21 cellular contexts compared by ENCODE assay signal in genomic region chr7:35878356-35878755, GRCh38.
DNase-seq lines count a peak whose midpoint lies in the region; ATAC-seq and TF ChIP-seq lines count a peak whose summit lies in the region.
"Had no signal": no experiment of that assay in that cellular context is flagged by ENCODE, and none has a peak within 500 bp of the region (broad histone marks: within the 10 kb centered on the region; RNA-seq: fewer than 3 reads in every experiment).

No MANE protein-coding gene starts in this region.

- ATAC-seq in stimulated activated effector memory CD8-positive, alpha-beta T cell treated with anti-CD3 and anti-CD28 coated beads, Interleukin-12 subunit alpha, Interleukin-12 subunit beta, amount 100 ng/mL, for 72 hours = no peak
- ATAC-seq in gastrocnemius medialis = no peak
- ATAC-seq: left lung, PC-3, right cardiac atrium had no signal

- H2AFZ ChIP-seq in SK-N-SH (ENCODE audit: low read depth) = no peak overlapping the region

- H3K9me2 ChIP-seq in SK-N-SH = no peaks in the 10 kb centered on the region

- H3K4me3 ChIP-seq in SK-N-SH (ENCODE audit: low read depth in 2 of 2, low read length in 1 of 2) (no peak overlapping the region), foreskin fibroblast (ENCODE audit: low read depth in 1 of 2, low read length in 2 of 2) (no peak overlapping the region), gastrocnemius medialis (no peak overlapping the region)
- H3K4me3 ChIP-seq: left lung had no signal

- H3K27ac ChIP-seq in SK-N-SH (ENCODE audit: low read depth in 2 of 2, low read length in 1 of 2) (no peak overlapping the region), gastrocnemius medialis (no peak overlapping the region)
- H3K27ac ChIP-seq: epithelial cell of prostate, left lung had no signal

- TF ChIP-seq CTCF in SK-N-SH (IDR thresholded peaks at IDR 0.05) (no peak), foreskin fibroblast (IDR thresholded peaks at IDR 0.05; ENCODE audit: low read depth, low read length) (no peak), gastrocnemius medialis (IDR thresholded peaks at IDR 0.05 in 4 of 5, conservative IDR thresholded peaks at IDR 0.05 in 1 of 5) (no peak)

- in situ Hi-C loops in gastrocnemius medialis (cut with MboI; ENCODE audit: low sequenced_read_pairs in 4 of 4) = no loop called here

- peaks cover 28% of the 10 kb centered on the region for H3F3A ChIP-seq in SK-N-SH (replicated peaks; ENCODE audit: insufficient read depth)

- DNase-seq in EL (peak; percentile 59), SK-N-SH (no peak), foreskin fibroblast (peak; percentile 7 to 30), gastrocnemius medialis (no peak), pons (ENCODE audit: low spot score) (no peak), GOT3 (lab: John Stamatoyannopoulos, UW) (no peak)
- no peak for DNase-seq in stimulated activated effector memory CD8-positive, alpha-beta T cell treated with anti-CD3 and anti-CD28 coated beads, Interleukin-12 subunit alpha, Interleukin-12 subunit beta, amount 100 ng/mL, for 72 hours (ENCODE audit: low spot score in 2 of 2)
- DNase-seq: activated CD4-positive, alpha-beta T cell treated with anti-CD3 and anti-CD28 coated beads for 1 hour; GF-D8; glutamatergic neuron; left lung; MM.1S; NCI-H774; occipital lobe; PC-3; right cardiac atrium; T1000 had no signal

- TF ChIP-seq POLR2A in gastrocnemius medialis (IDR thresholded peaks at IDR 0.05) = no peak

- H3K9me3 Mint-ChIP-seq in stimulated activated effector memory CD8-positive, alpha-beta T cell treated with anti-CD3 and anti-CD28 coated beads, Interleukin-12 subunit alpha, Interleukin-12 subunit beta, amount 100 ng/mL, for 72 hours = no peaks in the 10 kb centered on the region
- H3K9me3 Mint-ChIP-seq: activated T-helper 1 cell treated with anti-CD3 and anti-CD28 coated beads, Interleukin-12 subunit alpha, Interleukin-12 subunit beta, Interleukin-2, Interleukin-4 antibody, amounts not matched to agents 30 ng/mL and 10 ng/mL and 1 ng/mL, durations not matched to agents 14 hours and 24 hours and 36 hours; IgD-negative memory B cell had no signal

- POLR2A ChIA-PET in SK-N-SH (lab: Yijun Ruan, JAX) = no interaction called here

- H4K20me1 ChIP-seq in SK-N-SH (ENCODE audit: insufficient read depth) = 0 out of 2 replicates have a peak, but pooled peaks cover 4% of the 10 kb centered on the region

- H3K36me3 Mint-ChIP-seq in stimulated activated effector memory CD8-positive, alpha-beta T cell treated with anti-CD3 and anti-CD28 coated beads, Interleukin-12 subunit alpha, Interleukin-12 subunit beta, amount 100 ng/mL, for 72 hours = peaks cover 93% of the 10 kb centered on the region

- 92% methylated on average over 1 of the region's 1 CpG for WGBS in SK-N-SH (ENCODE audit: low lambda C conversion rate)

- TF ChIP-seq EP300 in SK-N-SH (IDR thresholded peaks at IDR 0.05; ENCODE audit: borderline replicate concordance in 1 of 2, low read depth in 1 of 2, low read length in 1 of 2) = no peak

- peaks cover 40% of the 10 kb centered on the region for H3K79me2 ChIP-seq in SK-N-SH (ENCODE audit: insufficient read depth)

- H3K9me3 ChIP-seq in SK-N-SH (no peaks in the 10 kb centered on the region), gastrocnemius medialis (no peaks in the 10 kb centered on the region)
- H3K9me3 ChIP-seq: left lung had no signal

- H3K4me1 Mint-ChIP-seq in stimulated activated effector memory CD8-positive, alpha-beta T cell treated with anti-CD3 and anti-CD28 coated beads, Interleukin-12 subunit alpha, Interleukin-12 subunit beta, amount 100 ng/mL, for 72 hours = peaks cover 11% of the 10 kb centered on the region

- no peak overlapping the region for H3K4me3 Mint-ChIP-seq in stimulated activated effector memory CD8-positive, alpha-beta T cell treated with anti-CD3 and anti-CD28 coated beads, Interleukin-12 subunit alpha, Interleukin-12 subunit beta, amount 100 ng/mL, for 72 hours
- H3K4me3 Mint-ChIP-seq: activated T-helper 1 cell treated with anti-CD3 and anti-CD28 coated beads, Interleukin-12 subunit alpha, Interleukin-12 subunit beta, Interleukin-2, Interleukin-4 antibody, amounts not matched to agents 30 ng/mL and 10 ng/mL and 1 ng/mL, durations not matched to agents 14 hours and 24 hours and 36 hours; B cell; IgD-negative memory B cell had no signal

- intact Hi-C loops in gastrocnemius medialis (cut with DNase I; ENCODE audit: low total_unique reads) = no loop called here

- H3K27me3 ChIP-seq in SK-N-SH (ENCODE audit: insufficient read depth) (no peaks in the 10 kb centered on the region), gastrocnemius medialis (no peaks in the 10 kb centered on the region)
- H3K27me3 ChIP-seq: left lung had no signal

- H3K36me3 ChIP-seq in SK-N-SH (replicated peaks in 1 of 2; ENCODE audit: control insufficient read depth in 1 of 2, insufficient read depth in 2 of 2, low read length in 1 of 2) (peaks cover 67 to 73% of the 10 kb centered on the region in 2 experiments), gastrocnemius medialis (peaks cover 0 to 15% of the 10 kb centered on the region in 2 donors)

- peak overlapping the region; percentile 54 for H3K27ac Mint-ChIP-seq in stimulated activated effector memory CD8-positive, alpha-beta T cell treated with anti-CD3 and anti-CD28 coated beads, Interleukin-12 subunit alpha, Interleukin-12 subunit beta, amount 100 ng/mL, for 72 hours

- no peak for TF ChIP-seq RAD21 in SK-N-SH (IDR thresholded peaks at IDR 0.05; ENCODE audit: low read length)

- no peak overlapping the region for H3K4me2 ChIP-seq in SK-N-SH

- H3K4me1 ChIP-seq in SK-N-SH (ENCODE audit: control insufficient read depth in 1 of 2, insufficient read depth in 2 of 2, low read depth in 1 of 2, low read length in 1 of 2) (peaks cover 0 to 28% of the 10 kb centered on the region in 2 experiments; a peak in 2 of 4 replicates), gastrocnemius medialis (peaks cover 0 to 4% of the 10 kb centered on the region in 2 donors)
- H3K4me1 ChIP-seq: left lung had no signal

- CTCF ChIA-PET in SK-N-SH (lab: Yijun Ruan, JAX) = interaction anchor here (0.6 to 2.1 kb wide), 4 partner anchors 13 to 169 kb away, joined by 3 to 7 read pairs (median 4); partner anchors contain the start of gene SEPTIN7

- no peak overlapping the region for H3K9ac ChIP-seq in SK-N-SH

TF ChIP-seq in SK-N-SH, 30 proteins besides CTCF, POLR2A, EP300 and RAD21:
- TF ChIP-seq RFX5 (IDR thresholded peaks at IDR 0.05; ENCODE audit: low read length) (no peak), JUND (IDR thresholded peaks at IDR 0.05) (peak; percentile 25; the same call in 1 of the 2 replicates)

Comparison
In these comparisons a context has a peak if more than half of its experiments do, and no peak if none do; other contexts are left out.
1. DNase-seq: peak in EL (single experiment) and foreskin fibroblast (2 of 2); none in SK-N-SH (single experiment), stimulated activated effector memory CD8-positive, alpha-beta T cell treated with anti-CD3 and anti-CD28 coated beads, Interleukin-12 subunit alpha, Interleukin-12 subunit beta, amount 100 ng/mL, for 72 hours (0 of 2), gastrocnemius medialis (0 of 2), pons (single experiment) and GOT3 (single experiment).